Comparison of ENCODE assay signal across 14 cellular contexts in the genomic region with DNA sequence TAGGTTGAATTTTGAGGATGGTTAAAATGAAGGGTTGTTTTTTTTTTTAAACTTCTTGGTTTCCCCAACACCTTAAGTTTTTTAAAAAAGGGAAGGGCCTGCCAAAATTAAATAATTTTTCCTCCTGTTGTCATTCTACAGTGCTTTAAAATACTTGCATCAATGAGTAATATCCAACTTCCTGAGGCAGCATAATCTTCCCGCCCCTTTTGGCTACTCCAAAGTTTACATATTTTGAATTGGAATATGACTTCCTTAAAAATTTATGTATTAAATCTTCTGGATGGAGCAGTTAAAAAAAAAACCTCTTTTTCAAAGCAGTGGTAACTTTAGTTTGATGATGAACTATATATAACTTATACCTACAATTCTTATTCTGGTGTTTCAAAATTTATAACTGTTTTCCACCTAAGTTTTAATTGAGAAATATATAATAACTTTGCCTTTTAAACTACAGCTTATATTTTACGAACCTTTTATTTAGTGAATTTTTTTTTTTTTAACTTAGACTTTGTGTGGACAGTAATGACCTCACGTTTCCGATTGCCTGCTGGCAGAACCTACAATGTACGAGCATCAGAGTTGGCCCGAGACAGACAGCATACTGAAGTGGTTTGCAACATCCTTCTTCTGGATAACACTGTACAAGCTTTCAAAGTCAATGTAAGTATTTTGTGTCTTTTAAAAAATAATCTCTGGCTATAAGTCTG. TPM values are rescaled to one million over a fixed set of nuclear protein-coding genes. Genes with fewer than 3 reads are reported as not detected.
DNase-seq lines count a peak whose midpoint lies in the region; ATAC-seq and TF ChIP-seq lines count a peak whose summit lies in the region.
"Had no signal": no experiment of that assay in that cellular context is flagged by ENCODE, and none has a peak within 500 bp of the region (broad histone marks: within the 10 kb centered on the region; RNA-seq: fewer than 3 reads in every experiment).

No MANE protein-coding gene starts in this region.

- WGBS in IMR-90 (ENCODE audit: extremely low coverage in 2 of 2, insufficient read length in 1 of 2), 2 experiments = no CpG with 5 or more reads among the region's 6 CpGs

- TF ChIP-seq POLR2A in IMR-90 (IDR thresholded peaks at IDR 0.05; ENCODE audit: low read depth, low read length) = no peak

- no peak for TF ChIP-seq CTCF in AG09309 (IDR thresholded peaks at IDR 0.05; ENCODE audit: control insufficient read depth, insufficient read depth, low read depth, low read length, missing control alignments)
- no peak for TF ChIP-seq CTCF in IMR-90 (conservative IDR thresholded peaks at IDR 0.05; ENCODE audit: low read depth, low read length)
- TF ChIP-seq CTCF in brain microvascular endothelial cell (IDR thresholded peaks at IDR 0.05; ENCODE audit: low read depth, low read length, missing control alignments) = no peak
- TF ChIP-seq CTCF in activated CD8-positive, alpha-beta T cell treated with anti-CD3 and anti-CD28 coated beads for 36 hours (IDR thresholded peaks at IDR 0.05) = no peak

- no peak overlapping the region for H4K8ac ChIP-seq in IMR-90 (ENCODE audit: low read depth in 2 of 2, low read length in 2 of 2)

- no peak overlapping the region for H3K4ac ChIP-seq in IMR-90 (ENCODE audit: low read depth, low read length)

- H3K27ac Mint-ChIP-seq in T-helper 17 cell = no peak overlapping the region
- no peak overlapping the region for H3K27ac Mint-ChIP-seq in activated CD8-positive, alpha-beta T cell treated with anti-CD3 and anti-CD28 coated beads for 36 hours
- H3K27ac Mint-ChIP-seq: brain had no signal

- H3K27me3 ChIP-seq in IMR-90 (ENCODE audit: control insufficient read depth, insufficient read depth, low read length) = no peaks in the 10 kb centered on the region
- no peaks in the 10 kb centered on the region for H3K27me3 ChIP-seq in brain microvascular endothelial cell (replicated peaks)
- H3K27me3 ChIP-seq: SJCRH30 had no signal

- H2AK5ac ChIP-seq in IMR-90 (ENCODE audit: low read depth, low read length) = no peak overlapping the region

- DNase-seq in AG09309 (ENCODE audit: low read depth) (peak; percentile 38), IMR-90 (peak; percentile 89), brain microvascular endothelial cell (peak; percentile 82), left lobe of liver (ENCODE audit: low spot score) (no peak), T-helper 17 cell (no peak), hippocampal formation (lab: John Stamatoyannopoulos, UW) (no peak), SKM-1 treated with dmso at 0.1 percent for 144 hours (lab: John Stamatoyannopoulos, UW; ENCODE audit: unreplicated experiment) (no peak)
- no peak for DNase-seq in activated CD8-positive, alpha-beta T cell treated with anti-CD3 and anti-CD28 coated beads for 36 hours
- DNase-seq: GOT3; SJCRH30; stimulated activated CD4-positive, alpha-beta T cell treated with anti-CD3 and anti-CD28 coated beads, Interleukin-4, amount 100 ng/mL, for 24 hours had no signal

- H3K4me1 Mint-ChIP-seq in T-helper 17 cell = peaks cover 21% of the 10 kb centered on the region
- H3K4me1 Mint-ChIP-seq in activated CD8-positive, alpha-beta T cell treated with anti-CD3 and anti-CD28 coated beads for 36 hours (ENCODE audit: low read depth) = peaks cover 30% of the 10 kb centered on the region

- no peak overlapping the region for H3K18ac ChIP-seq in IMR-90 (ENCODE audit: low read depth, low read length)

- H3K9me1 ChIP-seq in IMR-90 (ENCODE audit: insufficient read depth, low read length) = no peaks in the 10 kb centered on the region

- H3K4me3 ChIP-seq in AG09309 (ENCODE audit: control insufficient read depth, low read depth, low read length) (no peak overlapping the region), IMR-90 (ENCODE audit: insufficient read depth, low read depth, low read length) (no peak overlapping the region), brain microvascular endothelial cell (ENCODE audit: low read depth, low read length) (no peak overlapping the region)
- H3K4me3 ChIP-seq: SJCRH30, thoracic aorta had no signal

- no peak overlapping the region for H2BK20ac ChIP-seq in IMR-90 (ENCODE audit: low read depth, low read length)

- no peak overlapping the region for H3K56ac ChIP-seq in IMR-90 (ENCODE audit: extremely low read depth, insufficient read depth, low read length)

- 0 out of 2 replicates have a peak overlapping the region, but pooled peaks have one; percentile 13 for H3K9ac ChIP-seq in IMR-90 (ENCODE audit: low read depth, low read length)

- H4K91ac ChIP-seq in IMR-90 (ENCODE audit: insufficient read depth, low read depth, low read length) = no peak overlapping the region

- no peak overlapping the region for H2AFZ ChIP-seq in IMR-90 (replicated peaks; ENCODE audit: low read length, poor library complexity)

- H3K9me3 ChIP-seq in IMR-90 (ENCODE audit: control insufficient read depth, insufficient read depth, low read length) = no peaks in the 10 kb centered on the region
- H3K9me3 ChIP-seq in T-helper 17 cell (ENCODE audit: control insufficient read depth, low read length, poor library complexity, severe bottlenecking) = no peaks in the 10 kb centered on the region
- H3K9me3 ChIP-seq: thoracic aorta had no signal

- no peak overlapping the region for H2BK15ac ChIP-seq in IMR-90 (ENCODE audit: low read depth, low read length)

- H3K27me3 Mint-ChIP-seq in T-helper 17 cell = no peaks in the 10 kb centered on the region
- no peaks in the 10 kb centered on the region for H3K27me3 Mint-ChIP-seq in activated CD8-positive, alpha-beta T cell treated with anti-CD3 and anti-CD28 coated beads for 36 hours
- H3K27me3 Mint-ChIP-seq: natural killer cell treated with Interleukin-12 subunit alpha and Interleukin-12 subunit beta and Interleukin-15 and Interleukin-18, amount 100 ng/mL, for 72 hours had no signal

- no TSS peak for BruUV-seq in IMR-90 (replicated peaks; lab: Mats Ljungman, UMichigan)

- peak overlapping the region; percentile 33; the same call in 1 of the 2 replicates for H3K4me2 ChIP-seq in IMR-90 (ENCODE audit: low read depth, low read length)

- dilution Hi-C loops in IMR-90 (cut with HindIII; ENCODE audit: low sequenced_read_pairs, unreplicated experiment) = no loop called here

- peaks cover 4% of the 10 kb centered on the region for H3K9me3 Mint-ChIP-seq in activated CD8-positive, alpha-beta T cell treated with anti-CD3 and anti-CD28 coated beads for 36 hours

- H3K14ac ChIP-seq in IMR-90 (replicated peaks; ENCODE audit: low read depth, low read length) = no peak overlapping the region

- H3K36me3 ChIP-seq in IMR-90 (ENCODE audit: control insufficient read depth, insufficient read depth, low read length) (no peaks in the 10 kb centered on the region), brain microvascular endothelial cell (replicated peaks) (no peaks in the 10 kb centered on the region)
- H3K36me3 ChIP-seq: thoracic aorta had no signal

- in situ Hi-C loops in IMR-90 (cut with MboI; ENCODE audit: low sequenced_read_pairs) (no loop called here), brain microvascular endothelial cell (cut with HindIII; ENCODE audit: low pct_ligation_motif_present, low sequenced_read_pairs) (no loop called here)

- no peak overlapping the region for H3K4me3 Mint-ChIP-seq in T-helper 17 cell
- no peak overlapping the region for H3K4me3 Mint-ChIP-seq in activated CD8-positive, alpha-beta T cell treated with anti-CD3 and anti-CD28 coated beads for 36 hours
- H3K4me3 Mint-ChIP-seq: brain; natural killer cell treated with Interleukin-12 subunit alpha and Interleukin-12 subunit beta and Interleukin-15 and Interleukin-18, amount 100 ng/mL, for 72 hours had no signal

- no peaks in the 10 kb centered on the region for H3K36me3 Mint-ChIP-seq in T-helper 17 cell (ENCODE audit: low read depth)
- H3K36me3 Mint-ChIP-seq in activated CD8-positive, alpha-beta T cell treated with anti-CD3 and anti-CD28 coated beads for 36 hours (ENCODE audit: low read depth) = peaks cover 34% of the 10 kb centered on the region

- H4K20me1 ChIP-seq in IMR-90 (ENCODE audit: insufficient read depth, low read length) = no peaks in the 10 kb centered on the region

- H2BK5ac ChIP-seq in IMR-90 (ENCODE audit: low read depth, low read length, poor library complexity, severe bottlenecking) = peak overlapping the region; percentile 62

- H3K27ac ChIP-seq in IMR-90 (ENCODE audit: insufficient read depth, low read length) (no peak overlapping the region; the same call in 1 of the 2 replicates), brain microvascular endothelial cell (peak overlapping the region; percentile 39)
- H3K27ac ChIP-seq: SJCRH30, thoracic aorta had no signal

- H2AK9ac ChIP-seq in IMR-90 (replicated peaks; ENCODE audit: low read depth, low read length, poor library complexity) = no peak overlapping the region

- POLR2A ChIA-PET in IMR-90 (lab: Charles Lee; ENCODE audit: unreplicated experiment) = no interaction called here
- POLR2A ChIA-PET in activated CD8-positive, alpha-beta T cell treated with anti-CD3 and anti-CD28 coated beads for 36 hours (lab: Charles Lee) = no interaction called here

- peaks cover 0 to 3% of the 10 kb centered on the region in 2 experiments; a peak in 1 of 4 replicates for H3K79me1 ChIP-seq in IMR-90 (ENCODE audit: low read depth in 1 of 2, low read length in 2 of 2)

- peaks cover 2% of the 10 kb centered on the region; the same call in 1 of the 2 replicates for H3K4me1 ChIP-seq in IMR-90 (ENCODE audit: control insufficient read depth, insufficient read depth, low read length)

- intact Hi-C loops in IMR-90 (cut with micrococcal nuclease) = no loop called here
- intact Hi-C loops in activated CD8-positive, alpha-beta T cell treated with anti-CD3 and anti-CD28 coated beads for 36 hours (cut with micrococcal nuclease) = no loop called here

- TF ChIP-seq RAD21 in IMR-90 (IDR thresholded peaks at IDR 0.05; ENCODE audit: low read length) = no peak

- no peak overlapping the region for H3K23ac ChIP-seq in IMR-90 (ENCODE audit: low read depth, low read length)

- ATAC-seq in IMR-90 (ENCODE audit: low read depth) (peak; percentile 94), left lobe of liver (peak; percentile 89), T-helper 17 cell (no peak)
- no peak for ATAC-seq in activated CD8-positive, alpha-beta T cell treated with anti-CD3 and anti-CD28 coated beads for 36 hours
- ATAC-seq: natural killer cell treated with Interleukin-12 subunit alpha and Interleukin-12 subunit beta and Interleukin-15 and Interleukin-18, amount 100 ng/mL, for 72 hours had no signal

- CTCF ChIA-PET in IMR-90 (lab: Yijun Ruan, JAX) = interaction anchor here (0.6 to 1.3 kb wide), 3 partner anchors 11 to 44 kb away, joined by 3 read pairs; no protein-coding TSS in a partner anchor
- CTCF ChIA-PET in activated CD8-positive, alpha-beta T cell treated with anti-CD3 and anti-CD28 coated beads for 36 hours (lab: Charles Lee) = interaction anchor here (0.9 kb wide), 1 partner anchor 27 kb away, joined by 3 read pairs; no protein-coding TSS in a partner anchor

- no peak overlapping the region for H4K5ac ChIP-seq in IMR-90 (ENCODE audit: low read depth, low read length)

- H2BK120ac ChIP-seq in IMR-90 (ENCODE audit: low read depth, low read length) = no peak overlapping the region

RNA-seq across cellular contexts. Expression of a gene that starts 49.8 kb away (rescaled TPM):
- total RNA-seq in IMR-90 (2012; rRNA removed) (13.6 and 19.2 TPM in 2 replicates), left lobe of liver (22.4 TPM), T-helper 17 cell (100 to 1,000 TPM; 128 to 149 TPM)
- 2.9 and 4.0 TPM in 2 replicates for polyA plus RNA-seq in IMR-90 (2012; rRNA removed)
- polyA plus RNA-seq in IMR-90 (2012; cell fraction: cytosol; rRNA removed) = 1.4 and 1.5 TPM in 2 replicates
- 2.3 and 13.7 TPM in 2 replicates for polyA plus RNA-seq in IMR-90 (2012; cell fraction: nucleus; rRNA removed; ENCODE audit: low replicate concordance)
- 10 to 100 TPM; 34.4 to 40.2 TPM for total RNA-seq in activated CD8-positive, alpha-beta T cell treated with anti-CD3 and anti-CD28 coated beads for 36 hours

Comparison
In these comparisons a context has a peak if more than half of its experiments do, and no peak if none do; other contexts are left out.
1. DNase-seq: peak in AG09309 (single experiment), IMR-90 (single experiment) and brain microvascular endothelial cell (single experiment); none in left lobe of liver (single experiment), T-helper 17 cell (0 of 3), hippocampal formation (0 of 2), SKM-1 treated with dmso at 0.1 percent for 144 hours (single experiment) and activated CD8-positive, alpha-beta T cell treated with anti-CD3 and anti-CD28 coated beads for 36 hours (single experiment).
2. ATAC-seq: peak in IMR-90 (single experiment) and left lobe of liver (single experiment); none in T-helper 17 cell (single experiment) and activated CD8-positive, alpha-beta T cell treated with anti-CD3 and anti-CD28 coated beads for 36 hours (single experiment).